10 cellular contexts compared by ENCODE assay signal in genomic region chr5:179642626-179643025, GRCh38. TPM values are rescaled to one million over a fixed set of nuclear protein-coding genes. Genes with fewer than 3 reads are reported as not detected.
"Had no signal": no experiment of that assay in that cellular context is flagged by ENCODE, and none has a peak within 500 bp of the region (broad histone marks: within the 10 kb centered on the region; RNA-seq: fewer than 3 reads in every experiment).

No MANE protein-coding gene starts in this region.

RNA-seq across cellular contexts. Expression of gene CBY3, which starts 38.2 kb away (rescaled TPM):
- total RNA-seq: activated naive CD4-positive, alpha-beta T cell treated with anti-CD3 and anti-CD28 coated beads for 36 hours; activated naive CD4-positive, alpha-beta T cell treated with anti-CD3 and anti-CD28 coated beads, Interleukin-2, amount 50 U/mL, for 72 hours; activated T-helper 17 cell treated with anti-CD3 and anti-CD28 coated beads, Interleukin-2, amount 50 U/mL, for 72 hours; adrenal gland; aorta; astrocyte; body of pancreas; breast epithelium; T-helper 1 cell treated with Interleukin-12 subunit alpha and Interleukin-12 subunit beta and Interleukin-4 antibody, amounts not matched to agents 30 ng/mL and 1 ng/mL, for 36 hours; T-helper 17 cell had no signal
- polyA plus RNA-seq: aorta had no signal
